ENCODE assay signal across 34 cellular contexts in the genomic region with DNA sequence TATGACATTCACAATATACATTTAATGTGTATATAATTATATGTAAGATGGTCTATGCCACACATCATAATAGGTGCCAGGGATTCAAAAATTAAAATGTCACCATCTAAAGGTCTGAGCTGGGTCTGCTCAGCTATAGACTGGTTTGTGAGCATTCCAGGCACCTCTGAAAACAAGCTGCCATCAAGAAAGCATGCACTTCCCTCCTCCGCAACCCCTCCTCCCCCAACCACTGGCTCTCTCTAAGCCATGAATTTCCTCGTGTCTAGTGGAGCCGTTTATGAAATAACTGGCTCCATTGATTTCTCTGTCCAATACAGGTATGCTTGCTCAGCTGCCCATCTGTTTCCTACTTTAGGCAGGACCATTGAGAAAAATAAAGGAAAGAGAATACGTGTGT.
DNase-seq lines count a peak whose midpoint lies in the region; ATAC-seq, FAIRE-seq and TF ChIP-seq lines count a peak whose summit lies in the region.
"Had no signal": no experiment of that assay in that cellular context is flagged by ENCODE, and none has a peak within 500 bp of the region (broad histone marks: within the 10 kb centered on the region; RNA-seq: fewer than 3 reads in every experiment).

No MANE protein-coding gene starts in this region.

- H3K9me3 Mint-ChIP-seq in activated naive CD4-positive, alpha-beta T cell treated with anti-CD3 and anti-CD28 coated beads, Interleukin-2, amount 50 U/mL, for 24 hours: no peaks in the 10 kb centered on the region
- H3K9me3 Mint-ChIP-seq: activated naive CD4-positive, alpha-beta T cell treated with anti-CD3 and anti-CD28 coated beads, Interleukin-2, amount 50 U/mL, for 72 hours; activated T-helper 2 cell treated with anti-CD3 and anti-CD28 coated beads, Interferon-gamma antibody, Interleukin-2, Interleukin-4, amounts not matched to agents 10 μg/mL and 5 μg/mL and 100 μg/mL, durations not matched to agents 14 hours and 24 hours and 36 hours; memory B cell; stimulated activated naive CD8-positive, alpha-beta T cell treated with anti-CD3 and anti-CD28 coated beads, Interleukin-15, Interleukin-2, amounts not matched to agents 100 ng/mL and 50 ng/mL, for 24 hours had no signal

- no peak overlapping the region for H2BK15ac ChIP-seq in H1 (ENCODE audit: low read length)

- H3K27me3 ChIP-seq in H1 (replicated peaks in 1 of 4; ENCODE audit: control insufficient read depth in 3 of 4, extremely low read depth in 1 of 4, insufficient read depth in 3 of 4, low read length in 3 of 4) (no peaks in the 10 kb centered on the region), upper lobe of right lung (no peaks in the 10 kb centered on the region), right atrium auricular region (no peaks in the 10 kb centered on the region)
- H3K27me3 ChIP-seq: cardiac muscle cell, colonic mucosa, gastroesophageal sphincter, pancreas, SJCRH30, vagina had no signal

- no peaks in the 10 kb centered on the region for H3K36me3 ChIP-seq in H1 (ENCODE audit: control insufficient read depth in 2 of 4, insufficient read depth in 4 of 4, low read length in 3 of 4)
- H3K36me3 ChIP-seq in upper lobe of right lung: no peaks in the 10 kb centered on the region
- H3K36me3 ChIP-seq in right atrium auricular region: no peaks in the 10 kb centered on the region
- H3K36me3 ChIP-seq: cardiac muscle cell, colonic mucosa, gastroesophageal sphincter, pancreas, SJCRH30, thoracic aorta, vagina, WERI-Rb-1 had no signal

- no peak overlapping the region for H3K4me3 Mint-ChIP-seq in activated naive CD4-positive, alpha-beta T cell treated with anti-CD3 and anti-CD28 coated beads, Interleukin-2, amount 50 U/mL, for 24 hours
- H3K4me3 Mint-ChIP-seq: CD4-positive, CD25-positive, alpha-beta regulatory T cell; immature natural killer cell; memory B cell; stimulated activated naive CD8-positive, alpha-beta T cell treated with anti-CD3 and anti-CD28 coated beads, Interleukin-15, Interleukin-2, amounts not matched to agents 100 ng/mL and 50 ng/mL, for 24 hours had no signal

- no peaks in the 10 kb centered on the region for H3K79me2 ChIP-seq in H1 (ENCODE audit: control insufficient read depth in 1 of 2, insufficient read depth in 2 of 2, low read length in 2 of 2)

- peak overlapping the region; percentile 48; the same call in 1 of the 2 replicates for H2BK20ac ChIP-seq in H1 (ENCODE audit: low read length)

- H3K4me2 ChIP-seq in H1 (ENCODE audit: insufficient read depth in 1 of 2, low read depth in 2 of 2, low read length in 2 of 2): no peak overlapping the region

- H3K4me1 Mint-ChIP-seq in activated naive CD4-positive, alpha-beta T cell treated with anti-CD3 and anti-CD28 coated beads, Interleukin-2, amount 50 U/mL, for 24 hours: no peaks in the 10 kb centered on the region
- H3K4me1 Mint-ChIP-seq: CD4-positive, CD25-positive, alpha-beta regulatory T cell; immature natural killer cell; memory B cell had no signal

- H3K18ac ChIP-seq in H1 (ENCODE audit: extremely low read depth, low read length): no peak overlapping the region

- H4K91ac ChIP-seq in H1 (replicated peaks; ENCODE audit: insufficient read length, low read length): peak overlapping the region; percentile 35

- POLR2A ChIA-PET in H1 (lab: Charles Lee; ENCODE audit: partially characterized antibody): interaction anchor here (1.1 kb wide), 1 partner anchor 21 kb away, joined by 3 read pairs; no protein-coding TSS in a partner anchor

- 80% methylated on average over 4 of the region's 4 CpGs; no CpG with 5 or more reads in 1 of the 2 experiments for WGBS in H1 (ENCODE audit: extremely low coverage in 1 of 2, insufficient coverage in 1 of 2, insufficient read length in 1 of 2, insufficient replicate concordance in 2 of 2, low coverage in 1 of 2, low lambda C conversion rate in 2 of 2, missing lambda C conversion rate in 1 of 2), 2 experiments

- 0 out of 2 replicates have a peak, but pooled peaks cover 1% of the 10 kb centered on the region for H3K23me2 ChIP-seq in H1 (ENCODE audit: low read depth, low read length)

- H2AK5ac ChIP-seq in H1 (ENCODE audit: low read depth, low read length): no peak overlapping the region

- H3K27ac ChIP-seq in H1 (ENCODE audit: low read depth, low read length): no peak overlapping the region
- H3K27ac ChIP-seq in upper lobe of right lung: no peak overlapping the region
- no peak overlapping the region for H3K27ac ChIP-seq in right atrium auricular region
- H3K27ac ChIP-seq: cardiac muscle cell, colonic mucosa, gastroesophageal sphincter, pancreas, SJCRH30, skin epidermis, thoracic aorta, vagina, WERI-Rb-1 had no signal

- H3K36me3 Mint-ChIP-seq in activated naive CD4-positive, alpha-beta T cell treated with anti-CD3 and anti-CD28 coated beads, Interleukin-2, amount 50 U/mL, for 24 hours: no peaks in the 10 kb centered on the region
- H3K36me3 Mint-ChIP-seq: activated naive CD4-positive, alpha-beta T cell treated with anti-CD3 and anti-CD28 coated beads, Interleukin-2, amount 50 U/mL, for 72 hours; CD4-positive, CD25-positive, alpha-beta regulatory T cell; immature natural killer cell; memory B cell had no signal

- peak overlapping the region; percentile 26 for H2BK120ac ChIP-seq in H1 (replicated peaks; ENCODE audit: low read depth, low read length)

- CTCF ChIA-PET in H1 (lab: Charles Lee; ENCODE audit: partially characterized antibody): interaction anchor here (0.7 to 1.5 kb wide), 2 partner anchors 18 to 343 kb away, joined by 3 to 5 read pairs; no protein-coding TSS in a partner anchor

- H3K79me1 ChIP-seq in H1 (ENCODE audit: low read depth, low read length): no peaks in the 10 kb centered on the region

- no peaks in the 10 kb centered on the region for H3K4me1 ChIP-seq in H1 (replicated peaks in 1 of 4; ENCODE audit: control insufficient read depth in 3 of 4, insufficient read depth in 4 of 4, low read length in 3 of 4)
- no peaks in the 10 kb centered on the region for H3K4me1 ChIP-seq in upper lobe of right lung
- no peaks in the 10 kb centered on the region for H3K4me1 ChIP-seq in right atrium auricular region
- H3K4me1 ChIP-seq: colonic mucosa, gastroesophageal sphincter, pancreas, SJCRH30, vagina had no signal

- peak; percentile 45 for ATAC-seq in upper lobe of right lung
- ATAC-seq: activated naive CD4-positive, alpha-beta T cell treated with anti-CD3 and anti-CD28 coated beads, Interleukin-2, amount 50 U/mL, for 72 hours; gastroesophageal sphincter; left colon; pancreas had no signal

- H4K20me1 ChIP-seq in H1 (replicated peaks in 1 of 2; ENCODE audit: control insufficient read depth in 1 of 2, insufficient read depth in 2 of 2, low read length in 2 of 2): no peaks in the 10 kb centered on the region

- H3K4ac ChIP-seq in H1 (replicated peaks; ENCODE audit: insufficient read length, low read depth, low read length): no peak overlapping the region

- peak overlapping the region; percentile 63 for H3K27ac Mint-ChIP-seq in activated naive CD4-positive, alpha-beta T cell treated with anti-CD3 and anti-CD28 coated beads, Interleukin-2, amount 50 U/mL, for 24 hours
- H3K27ac Mint-ChIP-seq: activated naive CD4-positive, alpha-beta T cell treated with anti-CD3 and anti-CD28 coated beads, Interleukin-2, amount 50 U/mL, for 72 hours; activated T-helper 2 cell treated with anti-CD3 and anti-CD28 coated beads, Interferon-gamma antibody, Interleukin-2, Interleukin-4, amounts not matched to agents 10 μg/mL and 5 μg/mL and 100 μg/mL, durations not matched to agents 14 hours and 24 hours and 36 hours; CD4-positive, CD25-positive, alpha-beta regulatory T cell; immature natural killer cell; memory B cell; stimulated activated naive CD8-positive, alpha-beta T cell treated with anti-CD3 and anti-CD28 coated beads, Interleukin-15, Interleukin-2, amounts not matched to agents 100 ng/mL and 50 ng/mL, for 24 hours had no signal

- no peak for DNase-seq in activated naive CD4-positive, alpha-beta T cell treated with Interleukin-2 at 50 U/mL for 16 hours
- DNase-seq in NCI-H2227 (lab: John Stamatoyannopoulos, UW; ENCODE audit: unreplicated experiment) (peak; percentile 9), H1 (ENCODE audit: low read depth in 1 of 2, low spot score in 2 of 2) (no peak), upper lobe of right lung (no peak), SIG-M5 treated with dmso at 0.1 percent for 504 hours (lab: John Stamatoyannopoulos, UW; ENCODE audit: unreplicated experiment) (no peak), amygdala (lab: John Stamatoyannopoulos, UW) (no peak), right atrium auricular region (ENCODE audit: low spot score) (no peak)
- DNase-seq: activated CD4-positive, alpha-beta T cell treated with anti-CD3 and anti-CD28 coated beads for 48 hours; AML-193; aorta; CD4-positive, CD25-positive, alpha-beta regulatory T cell; colonic mucosa; effector CD4-positive, alpha-beta T cell; hippocampal formation; immature natural killer cell; left colon; NCI-H2171 treated with DMSO at 0.1 percent for 48 hours; NCI-H526; pancreas; retina; SJCRH30; SW 1271; T-helper 9 cell; WERI-Rb-1 had no signal

- intact Hi-C loops in upper lobe of right lung (cut with DNase I): no loop called here

- H3K4me3 ChIP-seq in H1 (ENCODE audit: extremely low read depth in 1 of 4, insufficient read depth in 2 of 4, low read depth in 3 of 4, low read length in 4 of 4) (no peak overlapping the region), upper lobe of right lung (no peak overlapping the region), right atrium auricular region (no peak overlapping the region)
- H3K4me3 ChIP-seq: cardiac muscle cell, colonic mucosa, gastroesophageal sphincter, pancreas, SJCRH30, skin epidermis, thoracic aorta, vagina had no signal

- no peak overlapping the region for H4K5ac ChIP-seq in H1 (ENCODE audit: insufficient read length, low read depth, low read length)

- H3K56ac ChIP-seq in H1 (replicated peaks; ENCODE audit: insufficient read length, low read depth, low read length): no peak overlapping the region

- H3K9me3 ChIP-seq in H1 (ENCODE audit: insufficient read depth in 2 of 2, low read depth in 1 of 2, low read length in 1 of 2) (no peaks in the 10 kb centered on the region), upper lobe of right lung (no peaks in the 10 kb centered on the region), right atrium auricular region (no peaks in the 10 kb centered on the region)
- H3K9me3 ChIP-seq: colonic mucosa, gastroesophageal sphincter, pancreas, SJCRH30, thoracic aorta, vagina had no signal

- no peak for FAIRE-seq in H1 (lab: Jason Lieb, UNC)
- FAIRE-seq: pancreas had no signal

- no peak for TF ChIP-seq CTCF in H1 (IDR thresholded peaks at IDR 0.05; ENCODE audit: control extremely low read depth in 1 of 3, insufficient read depth in 1 of 3, low read depth in 1 of 3, low read length in 3 of 3)
- no peak for TF ChIP-seq CTCF in upper lobe of right lung (IDR thresholded peaks at IDR 0.05)
- TF ChIP-seq CTCF in right atrium auricular region (IDR thresholded peaks at IDR 0.05): no peak

- H2BK12ac ChIP-seq in H1 (ENCODE audit: low read depth, low read length): 0 out of 2 replicates have a peak overlapping the region, but pooled peaks have one; percentile 9

- H3K23ac ChIP-seq in H1 (ENCODE audit: insufficient read length): no peak overlapping the region

- peak overlapping the region; percentile 75; the same call in 1 of the 2 replicates for H2BK5ac ChIP-seq in H1 (ENCODE audit: low read depth, low read length)

- no peak overlapping the region for H4K8ac ChIP-seq in H1 (ENCODE audit: extremely low read depth, insufficient read depth, low read length)

- no peaks in the 10 kb centered on the region for H3K27me3 Mint-ChIP-seq in activated naive CD4-positive, alpha-beta T cell treated with anti-CD3 and anti-CD28 coated beads, Interleukin-2, amount 50 U/mL, for 24 hours
- H3K27me3 Mint-ChIP-seq: CD4-positive, CD25-positive, alpha-beta regulatory T cell; memory B cell had no signal

- no peak overlapping the region for H3K14ac ChIP-seq in H1 (ENCODE audit: insufficient read length)

- H3K9ac ChIP-seq in H1 (replicated peaks in 1 of 4; ENCODE audit: extremely low read depth in 1 of 4, low read depth in 3 of 4, low read length in 3 of 4): no peak overlapping the region

- no peak for TF ChIP-seq RAD21 in H1 (IDR thresholded peaks at IDR 0.05 in 1 of 2, conservative IDR thresholded peaks at IDR 0.05 in 1 of 2; ENCODE audit: low read depth in 2 of 2, low read length in 2 of 2)

- H2AFZ ChIP-seq in H1 (ENCODE audit: low read length): peak overlapping the region; percentile 34; the same call in 1 of the 2 replicates

- TF ChIP-seq POLR2A in H1 (IDR thresholded peaks at IDR 0.05; ENCODE audit: control extremely low read depth in 1 of 2, low read depth in 2 of 2, low read length in 2 of 2): no peak

- TF ChIP-seq EP300 in H1 (IDR thresholded peaks at IDR 0.05; ENCODE audit: borderline replicate concordance in 1 of 2, low read depth in 2 of 2, low read length in 2 of 2): no peak
